ENCODE assay signal across 15 cellular contexts in the genomic region with DNA sequence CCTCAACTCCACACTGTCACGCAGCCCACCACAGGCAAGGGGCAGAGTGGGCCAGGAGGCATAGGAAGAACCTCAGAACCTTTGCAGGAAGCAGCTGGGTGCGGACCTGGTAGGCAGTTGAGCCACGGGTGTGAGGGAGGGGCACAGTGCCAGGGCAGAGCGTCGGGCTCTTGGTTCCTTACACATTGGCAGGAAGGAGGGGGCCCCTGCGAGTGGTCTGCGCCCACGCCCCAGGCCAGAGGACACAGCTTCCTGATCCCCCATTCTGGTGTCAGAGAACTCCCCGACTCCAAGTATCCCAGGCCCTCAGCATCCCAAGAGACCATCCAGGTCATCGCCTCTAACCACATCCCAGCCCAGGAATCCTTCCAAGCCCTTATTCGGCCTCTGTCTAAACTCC.
A peak's percentile ranks its signal among the peaks of the same experiment; 100 is the strongest.
DNase-seq lines count a peak whose midpoint lies in the region; ATAC-seq and TF ChIP-seq lines count a peak whose summit lies in the region.
"Had no signal": no experiment of that assay in that cellular context is flagged by ENCODE, and none has a peak within 500 bp of the region (broad histone marks: within the 10 kb centered on the region; RNA-seq: fewer than 3 reads in every experiment).

No MANE protein-coding gene starts in this region.

- peaks cover 100% of the 10 kb centered on the region for H3K79me2 ChIP-seq in GM23248 (ENCODE audit: insufficient read depth)

- H3F3A ChIP-seq in GM23248 (ENCODE audit: insufficient read depth): peaks cover 43% of the 10 kb centered on the region

- peak overlapping the region; percentile 86 for H3K4me2 ChIP-seq in GM23248 (ENCODE audit: unreplicated experiment)

- ATAC-seq in lower lobe of right lung: peak in 1 of 2 donors; percentile 2
- ATAC-seq in activated T-cell treated with anti-CD3 and anti-CD28 coated beads, Interleukin-2, amount 50 U/mL, for 72 hours (replicated peaks in 1 of 2): no peak

- TF ChIP-seq CTCF in lower lobe of right lung (IDR thresholded peaks at IDR 0.05): no peak
- no peak for TF ChIP-seq CTCF in stomach (IDR thresholded peaks at IDR 0.05)

- H3K27ac ChIP-seq in GM23248 (0 out of 2 replicates have a peak overlapping the region, but pooled peaks have one; percentile 2), duodenal mucosa (ENCODE audit: low read depth, low read length) (peak overlapping the region; percentile 64), lower lobe of right lung (peak overlapping the region; percentile 92), stomach (peak overlapping the region; percentile 28 to 92 (median 92))
- H3K27ac ChIP-seq: HL-60, SJCRH30 had no signal

- TF ChIP-seq EP300 in stomach (IDR thresholded peaks at IDR 0.05): no peak

- 80 to 82% methylated on average over 11 of the region's 11 CpGs for WGBS in GM23248 (ENCODE audit: low coverage in 1 of 2, low lambda C conversion rate in 2 of 2, missing lambda C conversion rate in 2 of 2), 2 experiments
- WGBS in stomach, 5 donors: 44 to 68% (median 54%) methylated on average over 8 to 11 of the region's 11 CpGs

- no peaks in the 10 kb centered on the region for H3K9me2 ChIP-seq in GM23248 (ENCODE audit: insufficient read depth)

- H3K4me1 Mint-ChIP-seq in activated T-cell treated with anti-CD3 and anti-CD28 coated beads, Interleukin-2, amount 50 U/mL, for 72 hours (ENCODE audit: low read depth): no peaks in the 10 kb centered on the region
- H3K4me1 Mint-ChIP-seq: CD8-positive, alpha-beta memory T cell had no signal

- H3K36me3 ChIP-seq in GM23248 (ENCODE audit: low read depth): no peaks in the 10 kb centered on the region
- H3K36me3 ChIP-seq in duodenal mucosa (ENCODE audit: control insufficient read depth in 1 of 2, insufficient read depth in 2 of 2, low read length in 2 of 2): no peaks in the 10 kb centered on the region
- peaks cover 8% of the 10 kb centered on the region for H3K36me3 ChIP-seq in lower lobe of right lung
- peaks cover 0 to 9% (median 0%) of the 10 kb centered on the region in 4 donors for H3K36me3 ChIP-seq in stomach
- H3K36me3 ChIP-seq: SJCRH30 had no signal

- in situ Hi-C loops in GM23248 (cut with MboI): no loop called here

- no peaks in the 10 kb centered on the region for H3K9me3 ChIP-seq in GM23248 (ENCODE audit: low read depth)
- H3K9me3 ChIP-seq in duodenal mucosa (ENCODE audit: control insufficient read depth in 1 of 2, low read length in 2 of 2): no peaks in the 10 kb centered on the region
- H3K9me3 ChIP-seq in lower lobe of right lung: no peaks in the 10 kb centered on the region
- H3K9me3 ChIP-seq in stomach: no peaks in the 10 kb centered on the region
- H3K9me3 ChIP-seq: SJCRH30 had no signal

- intact Hi-C loops in lower lobe of right lung (cut with DNase I): no loop called here
- intact Hi-C loops in stomach (cut with DNase I; ENCODE audit: low total_unique reads): no loop called here
- intact Hi-C loops in head of caudate nucleus (cut with DNase I): loop anchor here (5.0 kb wide), 1 partner anchor 46 kb away; no protein-coding TSS in a partner anchor

- H3K27me3 Mint-ChIP-seq in activated T-cell treated with anti-CD3 and anti-CD28 coated beads, Interleukin-2, amount 50 U/mL, for 72 hours (ENCODE audit: low read depth): peaks cover 21% of the 10 kb centered on the region

- peak overlapping the region; percentile 76; the same call in 1 of the 2 replicates for H3K9ac ChIP-seq in GM23248
- peak overlapping the region in 1 of 2 donors; percentile 41 for H3K9ac ChIP-seq in duodenal mucosa (ENCODE audit: low read depth in 1 of 2, low read length in 2 of 2)

- TF ChIP-seq POLR2A in stomach (IDR thresholded peaks at IDR 0.05): no peak

- H3K4me1 ChIP-seq in GM23248 (ENCODE audit: insufficient read depth) (peaks cover 61% of the 10 kb centered on the region), duodenal mucosa (ENCODE audit: control insufficient read depth in 1 of 2, insufficient read depth in 2 of 2, low read length in 2 of 2) (peaks cover 16 to 37% of the 10 kb centered on the region in 2 donors), lower lobe of right lung (peaks cover 73% of the 10 kb centered on the region), stomach (peaks cover 37 to 96% (median 84%) of the 10 kb centered on the region in 4 donors)
- H3K4me1 ChIP-seq: SJCRH30 had no signal

- no peaks in the 10 kb centered on the region for H3K36me3 Mint-ChIP-seq in activated T-cell treated with anti-CD3 and anti-CD28 coated beads, Interleukin-2, amount 50 U/mL, for 72 hours (ENCODE audit: insufficient read depth in 2 of 2)
- H3K36me3 Mint-ChIP-seq: CD8-positive, alpha-beta memory T cell had no signal

- H3K4me3 ChIP-seq in GM23248 (peak overlapping the region; percentile 79), duodenal mucosa (ENCODE audit: low read depth in 1 of 2, low read length in 2 of 2) (peak overlapping the region; percentile 10 to 21), lower lobe of right lung (peak overlapping the region; percentile 80), stomach (peak overlapping the region; percentile 55 to 67 (median 61))
- H3K4me3 ChIP-seq: SJCRH30 had no signal

- H3K27me3 ChIP-seq in GM23248 (replicated peaks; ENCODE audit: insufficient read depth): no peaks in the 10 kb centered on the region
- no peaks in the 10 kb centered on the region for H3K27me3 ChIP-seq in duodenal mucosa (ENCODE audit: control insufficient read depth in 1 of 2, insufficient read depth in 2 of 2, low read length in 2 of 2)
- H3K27me3 ChIP-seq in lower lobe of right lung (ENCODE audit: low read depth): no peaks in the 10 kb centered on the region
- H3K27me3 ChIP-seq in stomach: no peaks in the 10 kb centered on the region

- no peaks in the 10 kb centered on the region for H4K20me1 ChIP-seq in GM23248 (ENCODE audit: insufficient read depth)

- H2AFZ ChIP-seq in GM23248: no peak overlapping the region

- DNase-seq in GM23248: no peak
- no peak for DNase-seq in lower lobe of right lung
- no peak for DNase-seq in stomach
- no peak for DNase-seq in activated CD4-positive, alpha-beta T cell treated with anti-CD3 and anti-CD28 coated beads, Interleukin-2, amount 50 U/mL, for 4 hours
- DNase-seq in activated CD8-positive, alpha-beta memory T cell treated with anti-CD3 and anti-CD28 coated beads, Interleukin-2, amount 50 U/mL, for 48 hours: no peak
- DNase-seq in head of caudate nucleus: no peak
- no peak for DNase-seq in activated T-cell treated with anti-CD3 and anti-CD28 coated beads, Interleukin-2, amount 50 U/mL, for 72 hours
- DNase-seq: activated T-cell treated with anti-CD3 and anti-CD28 coated beads, Interleukin-2, amount 50 U/mL, for 48 hours; foreskin melanocyte; NCI-H748 treated with DMSO at 0.1 percent for 48 hours; SJCRH30 had no signal

- H3K9me3 Mint-ChIP-seq in activated T-cell treated with anti-CD3 and anti-CD28 coated beads, Interleukin-2, amount 50 U/mL, for 72 hours: no peaks in the 10 kb centered on the region
- H3K9me3 Mint-ChIP-seq: CD8-positive, alpha-beta memory T cell had no signal

- H3K4me3 Mint-ChIP-seq in activated T-cell treated with anti-CD3 and anti-CD28 coated beads, Interleukin-2, amount 50 U/mL, for 72 hours: no peak overlapping the region
- H3K4me3 Mint-ChIP-seq: CD8-positive, alpha-beta memory T cell had no signal

- H3K27ac Mint-ChIP-seq in activated T-cell treated with anti-CD3 and anti-CD28 coated beads, Interleukin-2, amount 50 U/mL, for 72 hours: no peak overlapping the region
- H3K27ac Mint-ChIP-seq: CD8-positive, alpha-beta memory T cell; progenitor cell of endocrine pancreas had no signal

Comparison
In these comparisons a context has a peak if more than half of its experiments do, and no peak if none do; other contexts are left out.
1. H3K27ac ChIP-seq: peak in every context shown above with its lines; median percentile 92 in lower lobe of right lung; 92 in stomach; 64 in duodenal mucosa; 2 in GM23248.
2. H3K4me3 ChIP-seq: peak in every context shown above with its lines; median percentile 80 in lower lobe of right lung; 79 in GM23248; 61 in stomach; 16 in duodenal mucosa.